40 cellular contexts compared by ENCODE assay signal in genomic region chr13:25051065-25051464, GRCh38. TPM values are rescaled to one million over a fixed set of nuclear protein-coding genes. Genes with fewer than 3 reads are reported as not detected.
"Had no signal": no experiment of that assay in that cellular context is flagged by ENCODE, and none has a peak within 500 bp of the region (broad histone marks: within the 10 kb centered on the region; RNA-seq: fewer than 3 reads in every experiment).

No MANE protein-coding gene starts in this region.

- H3K27ac ChIP-seq: adrenal gland, ascending aorta, body of pancreas, brain microvascular endothelial cell, breast epithelium, cardiac muscle cell had no signal

- H3K9me3 Mint-ChIP-seq: activated naive CD4-positive, alpha-beta T cell treated with anti-CD3 and anti-CD28 coated beads, Interleukin-2, amount 10 ng/mL, durations not matched to agents 7 days and 5 days; activated T-helper 1 cell treated with anti-CD3 and anti-CD28 coated beads, Interleukin-12 subunit alpha, Interleukin-12 subunit beta, Interleukin-2, Interleukin-4 antibody, amounts not matched to agents 30 ng/mL and 10 ng/mL and 1 ng/mL, durations not matched to agents 14 hours and 24 hours and 36 hours; central memory CD8-positive, alpha-beta T cell had no signal

- H3K27me3 ChIP-seq: ascending aorta had no signal

- H3K27ac Mint-ChIP-seq: activated naive CD4-positive, alpha-beta T cell treated with anti-CD3 and anti-CD28 coated beads for 36 hours; activated naive CD4-positive, alpha-beta T cell treated with anti-CD3 and anti-CD28 coated beads, Interleukin-2, amount 10 ng/mL, durations not matched to agents 7 days and 5 days; activated naive CD4-positive, alpha-beta T cell treated with anti-CD3 and anti-CD28 coated beads, Interleukin-2, amount 50 U/mL, for 24 hours; activated naive CD4-positive, alpha-beta T cell treated with anti-CD3 and anti-CD28 coated beads, Interleukin-2, amount 50 U/mL, for 72 hours; activated naive CD8-positive, alpha-beta T cell; activated naive CD8-positive, alpha-beta T cell treated with anti-CD3 and anti-CD28 coated beads for 36 hours; activated naive CD8-positive, alpha-beta T cell treated with anti-CD3 and anti-CD28 coated beads, Interleukin-2, amount 10 ng/mL, durations not matched to agents 7 days and 5 days; activated naive CD8-positive, alpha-beta T cell treated with anti-CD3 and anti-CD28 coated beads, Interleukin-2, amount 50 U/mL, for 24 hours; activated T-cell treated with anti-CD3 and anti-CD28 coated beads, Interleukin-2, amount 50 U/mL, for 24 hours; activated T-cell treated with anti-CD3 and anti-CD28 coated beads, Interleukin-2, amount 50 U/mL, for 72 hours; activated T-helper 1 cell treated with anti-CD3 and anti-CD28 coated beads, Interleukin-12 subunit alpha, Interleukin-12 subunit beta, Interleukin-2, Interleukin-4 antibody, amounts not matched to agents 30 ng/mL and 10 ng/mL and 1 ng/mL, durations not matched to agents 14 hours and 24 hours and 36 hours; activated T-helper 17 cell treated with anti-CD3 and anti-CD28 coated beads, Interleukin-2, amount 50 U/mL, for 72 hours; activated T-helper 2 cell treated with anti-CD3 and anti-CD28 coated beads, Interferon-gamma antibody, Interleukin-2, Interleukin-4, amounts not matched to agents 10 μg/mL and 5 μg/mL and 100 μg/mL, durations not matched to agents 14 hours and 24 hours and 36 hours; brain had no signal

- H3K36me3 Mint-ChIP-seq: activated naive CD4-positive, alpha-beta T cell treated with anti-CD3 and anti-CD28 coated beads, Interleukin-2, amount 10 ng/mL, durations not matched to agents 7 days and 5 days; activated naive CD8-positive, alpha-beta T cell; activated naive CD8-positive, alpha-beta T cell treated with anti-CD3 and anti-CD28 coated beads for 36 hours; activated naive CD8-positive, alpha-beta T cell treated with anti-CD3 and anti-CD28 coated beads, Interleukin-2, amount 10 ng/mL, durations not matched to agents 7 days and 5 days; brain had no signal

- ATAC-seq: activated naive CD4-positive, alpha-beta T cell treated with anti-CD3 and anti-CD28 coated beads, Interleukin-2, amount 50 U/mL, for 72 hours; activated naive CD8-positive, alpha-beta T cell treated with anti-CD3 and anti-CD28 coated beads, Interleukin-2, amount 50 U/mL, for 24 hours; activated T-cell treated with anti-CD3 and anti-CD28 coated beads, Interleukin-2, amount 50 U/mL, for 4 hours; activated T-cell treated with anti-CD3 and anti-CD28 coated beads, Interleukin-2, amount 50 U/mL, for 72 hours; activated T-helper 17 cell treated with anti-CD3 and anti-CD28 coated beads, Interleukin-2, amount 50 U/mL, for 72 hours; body of pancreas had no signal

- H3K9me3 ChIP-seq: adrenal gland, body of pancreas had no signal

- H3K4me1 ChIP-seq: adrenal gland, ascending aorta, breast epithelium had no signal

- FAIRE-seq: bronchial epithelial cell, colon had no signal

- H3K4me3 ChIP-seq: adrenal gland, ascending aorta, body of pancreas, breast epithelium, cardiac muscle cell had no signal

- H3K36me3 ChIP-seq: adrenal gland, ascending aorta, brain microvascular endothelial cell, breast epithelium, cardiac muscle cell had no signal

- DNase-seq: activated effector memory CD4-positive, alpha-beta T cell treated with anti-CD3 and anti-CD28 coated beads, Interleukin-2, amount 50 U/mL, for 16 hours; activated effector memory CD4-positive, alpha-beta T cell treated with Interleukin-2 at 50 U/mL for 16 hours; activated gamma-delta T cell; activated gamma-delta T cell treated with Interleukin-2 at 50 U/mL for 16 hours; activated naive CD4-positive, alpha-beta T cell; activated naive CD4-positive, alpha-beta T cell treated with anti-CD3 and anti-CD28 coated beads for 36 hours; activated naive CD4-positive, alpha-beta T cell treated with anti-CD3 and anti-CD28 coated beads, Interleukin-2, amount 10 ng/mL, durations not matched to agents 7 days and 5 days; activated naive CD4-positive, alpha-beta T cell treated with anti-CD3 and anti-CD28 coated beads, Interleukin-2, amount 50 U/mL, for 16 hours; activated naive CD4-positive, alpha-beta T cell treated with Interleukin-2 at 50 U/mL for 16 hours; activated naive CD8-positive, alpha-beta T cell treated with anti-CD3 and anti-CD28 coated beads for 36 hours; activated naive CD8-positive, alpha-beta T cell treated with anti-CD3 and anti-CD28 coated beads, Interleukin-2, amount 10 ng/mL, durations not matched to agents 7 days and 5 days; activated naive CD8-positive, alpha-beta T cell treated with anti-CD3 and anti-CD28 coated beads, Interleukin-2, amount 50 U/mL, for 24 hours; activated T-cell treated with anti-CD3 and anti-CD28 coated beads, Interleukin-2, amount 50 U/mL, for 24 hours; activated T-cell treated with anti-CD3 and anti-CD28 coated beads, Interleukin-2, amount 50 U/mL, for 4 hours; activated T-cell treated with anti-CD3 and anti-CD28 coated beads, Interleukin-2, amount 50 U/mL, for 48 hours; activated T-cell treated with anti-CD3 and anti-CD28 coated beads, Interleukin-2, amount 50 U/mL, for 72 hours; adrenal gland; amniotic stem cell; amygdala; anterior cingulate cortex; aorta; body of pancreas; brain microvascular endothelial cell; caudate nucleus; central memory CD4-positive, alpha-beta T cell; cerebellar nuclear complex had no signal

- H3K4me3 Mint-ChIP-seq: activated naive CD4-positive, alpha-beta T cell treated with anti-CD3 and anti-CD28 coated beads for 36 hours; activated naive CD4-positive, alpha-beta T cell treated with anti-CD3 and anti-CD28 coated beads, Interleukin-2, amount 10 ng/mL, durations not matched to agents 7 days and 5 days; activated naive CD4-positive, alpha-beta T cell treated with anti-CD3 and anti-CD28 coated beads, Interleukin-2, amount 50 U/mL, for 24 hours; activated naive CD8-positive, alpha-beta T cell; activated naive CD8-positive, alpha-beta T cell treated with anti-CD3 and anti-CD28 coated beads for 36 hours; activated naive CD8-positive, alpha-beta T cell treated with anti-CD3 and anti-CD28 coated beads, Interleukin-2, amount 10 ng/mL, durations not matched to agents 7 days and 5 days; activated naive CD8-positive, alpha-beta T cell treated with anti-CD3 and anti-CD28 coated beads, Interleukin-2, amount 50 U/mL, for 24 hours; activated T-cell treated with anti-CD3 and anti-CD28 coated beads, Interleukin-2, amount 50 U/mL, for 24 hours; activated T-cell treated with anti-CD3 and anti-CD28 coated beads, Interleukin-2, amount 50 U/mL, for 4 hours; activated T-cell treated with anti-CD3 and anti-CD28 coated beads, Interleukin-2, amount 50 U/mL, for 72 hours; activated T-helper 1 cell treated with anti-CD3 and anti-CD28 coated beads, Interleukin-12 subunit alpha, Interleukin-12 subunit beta, Interleukin-2, Interleukin-4 antibody, amounts not matched to agents 30 ng/mL and 10 ng/mL and 1 ng/mL, durations not matched to agents 14 hours and 24 hours and 36 hours; activated T-helper 17 cell treated with anti-CD3 and anti-CD28 coated beads, Interleukin-2, amount 50 U/mL, for 72 hours; brain; central memory CD8-positive, alpha-beta T cell had no signal

- H3K4me1 Mint-ChIP-seq: activated naive CD4-positive, alpha-beta T cell treated with anti-CD3 and anti-CD28 coated beads, Interleukin-2, amount 10 ng/mL, durations not matched to agents 7 days and 5 days; activated naive CD8-positive, alpha-beta T cell treated with anti-CD3 and anti-CD28 coated beads for 36 hours; activated T-helper 17 cell treated with anti-CD3 and anti-CD28 coated beads, Interleukin-2, amount 50 U/mL, for 72 hours; central memory CD8-positive, alpha-beta T cell had no signal

RNA-seq across cellular contexts. Expression of gene PABPC3, which starts 44.9 kb away (rescaled TPM):
- total RNA-seq: ascending aorta, body of pancreas, cardiac muscle cell, cardiac septum had no signal
- polyA plus RNA-seq: cardiac muscle cell had no signal
